ENCODE assay signal across 9 cellular contexts in the genomic region with DNA sequence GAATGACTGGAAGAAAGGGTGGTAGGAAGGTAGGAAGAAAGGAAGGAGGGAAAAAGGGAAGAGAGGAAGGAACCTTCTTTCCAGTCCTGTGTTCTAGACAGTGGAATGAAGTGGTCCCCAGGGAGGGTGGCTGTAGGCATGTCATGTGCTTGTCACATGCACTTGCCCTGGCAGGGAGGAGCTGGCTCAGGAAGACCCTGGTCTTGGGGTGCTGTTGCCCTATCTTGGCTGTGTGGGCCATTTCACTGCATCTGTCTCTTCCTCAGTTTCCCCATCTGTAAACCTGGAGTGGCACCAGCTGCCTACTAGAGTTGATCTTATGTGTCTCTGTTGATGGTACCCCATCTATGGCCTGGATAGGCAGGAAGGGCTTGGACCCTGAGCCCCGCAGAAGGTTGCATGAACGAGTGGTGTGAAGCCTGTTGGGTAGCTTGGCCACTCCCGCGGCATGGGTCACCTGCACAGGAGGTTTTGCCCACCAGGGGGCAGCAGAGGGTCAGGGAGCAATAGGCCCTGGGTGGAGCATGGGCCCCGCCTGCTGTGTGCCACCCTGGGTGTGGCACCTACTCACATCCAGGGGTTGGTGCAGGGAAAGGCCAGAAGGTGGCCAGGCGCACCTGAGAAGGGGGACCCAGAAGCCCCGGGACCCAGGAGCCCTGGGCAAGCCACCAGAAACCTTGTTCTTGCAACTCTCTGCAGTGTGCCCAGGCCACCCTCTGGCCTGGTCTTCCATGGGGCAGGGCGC. TPM values are rescaled to one million over a fixed set of nuclear protein-coding genes. Genes with fewer than 3 reads are reported as not detected.
DNase-seq lines count a peak whose midpoint lies in the region; ATAC-seq and TF ChIP-seq lines count a peak whose summit lies in the region.
"Had no signal": no experiment of that assay in that cellular context is flagged by ENCODE, and none has a peak within 500 bp of the region (broad histone marks: within the 10 kb centered on the region; RNA-seq: fewer than 3 reads in every experiment).

No MANE protein-coding gene starts in this region.

- peak overlapping the region in 1 of 2 donors; percentile 55 for H3K27ac Mint-ChIP-seq in effector memory CD8-positive, alpha-beta T cell
- H3K27ac Mint-ChIP-seq in nephron progenitor cell = no peak overlapping the region

- H3K27ac ChIP-seq in HEK293 (ENCODE audit: extremely low read depth, low read depth, low read length) (no peak overlapping the region), thoracic aorta (no peak overlapping the region)

- H3K27me3 ChIP-seq in thoracic aorta (replicated peaks; ENCODE audit: insufficient read depth) = no peaks in the 10 kb centered on the region

- no peak overlapping the region for H3K4me3 Mint-ChIP-seq in effector memory CD8-positive, alpha-beta T cell
- H3K4me3 Mint-ChIP-seq in nephron progenitor cell = no peak overlapping the region

- no peaks in the 10 kb centered on the region for H3K36me3 Mint-ChIP-seq in effector memory CD8-positive, alpha-beta T cell (ENCODE audit: insufficient read depth)
- H3K36me3 Mint-ChIP-seq in nephron progenitor cell (ENCODE audit: low read depth) = no peaks in the 10 kb centered on the region

- CTCF ChIA-PET in HEK293 (lab: Yijun Ruan, JAX) = interaction anchor here (0.6 to 1.4 kb wide), 13 partner anchors 8 to 526 kb away, joined by 3 to 5 read pairs (median 3); no protein-coding TSS in a partner anchor

- peak; percentile 89 for TF ChIP-seq CTCF in HEK293 (tag by site-specific recombination; IDR thresholded peaks at IDR 0.05)
- peak; percentile 56 for TF ChIP-seq CTCF in nephron progenitor cell (IDR thresholded peaks at IDR 0.05)
- peak; percentile 53 for TF ChIP-seq CTCF in thoracic aorta (IDR thresholded peaks at IDR 0.05)

- no peaks in the 10 kb centered on the region for H3K9me3 Mint-ChIP-seq in effector memory CD8-positive, alpha-beta T cell
- no peaks in the 10 kb centered on the region for H3K9me3 Mint-ChIP-seq in nephron progenitor cell

- DNase-seq in GDM1 (lab: John Stamatoyannopoulos, UW) (peak; percentile 47), NCI-H2029 treated with DMSO at 0.1 percent for 48 hours (lab: John Stamatoyannopoulos, UW) (peak; percentile 26), nephron progenitor cell (peak; percentile 66), thoracic aorta (ENCODE audit: low spot score) (no peak)
- DNase-seq in activated CD4-positive, alpha-beta T cell treated with anti-CD3 and anti-CD28 coated beads, Interleukin-2, amount 50 U/mL, for 48 hours = peak; percentile 86 to 89
- DNase-seq in effector memory CD8-positive, alpha-beta T cell = peak; percentile 67 to 76 (median 68)

- H3K4me1 ChIP-seq in HEK293 (ENCODE audit: control insufficient read depth, insufficient read depth, low read length) (no peaks in the 10 kb centered on the region), thoracic aorta (ENCODE audit: control insufficient read depth in 1 of 2, low read depth in 2 of 2) (no peaks in the 10 kb centered on the region)

- ATAC-seq in effector memory CD8-positive, alpha-beta T cell (replicated peaks) = peak; percentile 65
- ATAC-seq in thoracic aorta (ENCODE audit: insufficient number of reproducible peaks, low FRiP score, low read depth) (no peak), GM18873 (IDR thresholded peaks at IDR 0.05; ENCODE audit: low FRiP score, unreplicated experiment) (no peak)

- peaks cover 4 to 8% of the 10 kb centered on the region in 2 donors for H3K27me3 Mint-ChIP-seq in effector memory CD8-positive, alpha-beta T cell
- peaks cover 12% of the 10 kb centered on the region for H3K27me3 Mint-ChIP-seq in nephron progenitor cell (ENCODE audit: low read depth, poor library complexity)

- H3K9me3 ChIP-seq in HEK293 (ENCODE audit: control insufficient read depth, insufficient read depth, low read depth, low read length) = no peaks in the 10 kb centered on the region
- H3K9me3 ChIP-seq in thoracic aorta = no peaks in the 10 kb centered on the region

- H3K36me3 ChIP-seq in HEK293 (ENCODE audit: control insufficient read depth in 2 of 2, insufficient read depth in 1 of 2, low read length in 2 of 2) (no peaks in the 10 kb centered on the region), thoracic aorta (no peaks in the 10 kb centered on the region)

- H3K4me3 ChIP-seq in HEK293 (ENCODE audit: low read depth, low read length) = no peak overlapping the region
- no peak overlapping the region for H3K4me3 ChIP-seq in thoracic aorta

- POLR2A ChIA-PET in HEK293 (lab: Yijun Ruan, JAX) = no interaction called here

- H3K4me1 Mint-ChIP-seq in effector memory CD8-positive, alpha-beta T cell (ENCODE audit: low read depth in 2 of 2) = no peaks in the 10 kb centered on the region
- peaks cover 22% of the 10 kb centered on the region for H3K4me1 Mint-ChIP-seq in nephron progenitor cell

TF ChIP-seq in HEK293, 187 proteins besides CTCF, POLR2A, EP300 and RAD21 (continues in another document):
- TF ChIP-seq, protein P1, sequence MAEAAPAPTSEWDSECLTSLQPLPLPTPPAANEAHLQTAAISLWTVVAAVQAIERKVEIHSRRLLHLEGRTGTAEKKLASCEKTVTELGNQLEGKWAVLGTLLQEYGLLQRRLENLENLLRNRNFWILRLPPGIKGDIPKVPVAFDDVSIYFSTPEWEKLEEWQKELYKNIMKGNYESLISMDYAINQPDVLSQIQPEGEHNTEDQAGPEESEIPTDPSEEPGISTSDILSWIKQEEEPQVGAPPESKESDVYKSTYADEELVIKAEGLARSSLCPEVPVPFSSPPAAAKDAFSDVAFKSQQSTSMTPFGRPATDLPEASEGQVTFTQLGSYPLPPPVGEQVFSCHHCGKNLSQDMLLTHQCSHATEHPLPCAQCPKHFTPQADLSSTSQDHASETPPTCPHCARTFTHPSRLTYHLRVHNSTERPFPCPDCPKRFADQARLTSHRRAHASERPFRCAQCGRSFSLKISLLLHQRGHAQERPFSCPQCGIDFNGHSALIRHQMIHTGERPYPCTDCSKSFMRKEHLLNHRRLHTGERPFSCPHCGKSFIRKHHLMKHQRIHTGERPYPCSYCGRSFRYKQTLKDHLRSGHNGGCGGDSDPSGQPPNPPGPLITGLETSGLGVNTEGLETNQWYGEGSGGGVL (tag by site-specific recombination; IDR thresholded peaks at IDR 0.05) = no peak
- TF ChIP-seq ZBTB20 (tag by site-specific recombination; IDR thresholded peaks at IDR 0.05) (peak; percentile 25; the same call in 1 of the 2 replicates), TSHZ1 (tag by site-specific recombination; IDR thresholded peaks at IDR 0.05; ENCODE audit: borderline replicate concordance) (no peak), ZNF510 (tag by site-specific recombination; IDR thresholded peaks at IDR 0.05; ENCODE audit: insufficient replicate concordance) (no peak), KLF1 (tag by site-specific recombination; IDR thresholded peaks at IDR 0.05) (peak; percentile 96), ZNF654 (tag by site-specific recombination; IDR thresholded peaks at IDR 0.05; ENCODE audit: low read depth) (peak; percentile 71), ZNF19 (tag by site-specific recombination; IDR thresholded peaks at IDR 0.05; ENCODE audit: low read depth) (no peak), ZNF548 (tag by site-specific recombination; IDR thresholded peaks at IDR 0.05) (no peak), ZNF416 (tag by site-specific recombination; IDR thresholded peaks at IDR 0.05) (no peak), OSR2 (tag by site-specific recombination; IDR thresholded peaks at IDR 0.05) (no peak), ZNF701 (tag by site-specific recombination; IDR thresholded peaks at IDR 0.05) (no peak), ZNF157 (tag by site-specific recombination; IDR thresholded peaks at IDR 0.05) (no peak), ZNF223 (tag by site-specific recombination; IDR thresholded peaks at IDR 0.05) (no peak), SCRT1 (tag by site-specific recombination; IDR thresholded peaks at IDR 0.05; ENCODE audit: borderline replicate concordance) (no peak), ZFP69B (tag by site-specific recombination; IDR thresholded peaks at IDR 0.05) (peak; percentile 76; the same call in 1 of the 2 replicates), ZIC2 (tag by site-specific recombination; IDR thresholded peaks at IDR 0.05) (no peak), ZNF785 (tag by site-specific recombination; IDR thresholded peaks at IDR 0.05) (no peak), KLF7 (tag by site-specific recombination; IDR thresholded peaks at IDR 0.05; ENCODE audit: borderline replicate concordance) (0 out of 2 replicates have a peak, but pooled peaks have one; percentile 25)
- TF ChIP-seq, protein P2, sequence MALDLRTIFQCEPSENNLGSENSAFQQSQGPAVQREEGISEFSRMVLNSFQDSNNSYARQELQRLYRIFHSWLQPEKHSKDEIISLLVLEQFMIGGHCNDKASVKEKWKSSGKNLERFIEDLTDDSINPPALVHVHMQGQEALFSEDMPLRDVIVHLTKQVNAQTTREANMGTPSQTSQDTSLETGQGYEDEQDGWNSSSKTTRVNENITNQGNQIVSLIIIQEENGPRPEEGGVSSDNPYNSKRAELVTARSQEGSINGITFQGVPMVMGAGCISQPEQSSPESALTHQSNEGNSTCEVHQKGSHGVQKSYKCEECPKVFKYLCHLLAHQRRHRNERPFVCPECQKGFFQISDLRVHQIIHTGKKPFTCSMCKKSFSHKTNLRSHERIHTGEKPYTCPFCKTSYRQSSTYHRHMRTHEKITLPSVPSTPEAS (tag by site-specific recombination; IDR thresholded peaks at IDR 0.05) = no peak

RNA-seq across cellular contexts. Expression of gene MEG3, which starts 25.1 kb away (rescaled TPM):
- 100 to 1,000 TPM; 127 to 153 TPM for total RNA-seq in thoracic aorta
- total RNA-seq: activated CD8-positive, alpha-beta memory T cell treated with anti-CD3 and anti-CD28 coated beads for 36 hours had no signal

RNA-seq across cellular contexts. Expression of gene RTL1, which starts 52.5 kb away (rescaled TPM):
- not detected for total RNA-seq in thoracic aorta
- total RNA-seq: activated CD8-positive, alpha-beta memory T cell treated with anti-CD3 and anti-CD28 coated beads for 36 hours had no signal
